Comparison of ENCODE assay signal across 9 cellular contexts in genomic region chr6:26268659-26269402, GRCh38.
DNase-seq lines count a peak whose midpoint lies in the region; ATAC-seq and TF ChIP-seq lines count a peak whose summit lies in the region.
"Had no signal": no experiment of that assay in that cellular context is flagged by ENCODE, and none has a peak within 500 bp of the region (broad histone marks: within the 10 kb centered on the region; RNA-seq: fewer than 3 reads in every experiment).

No MANE protein-coding gene starts in this region.

- H3K9me3 Mint-ChIP-seq in glutamatergic neuron (ENCODE audit: unreplicated experiment) = no peaks in the 10 kb centered on the region

- no peaks in the 10 kb centered on the region for H3K27me3 Mint-ChIP-seq in glutamatergic neuron (ENCODE audit: unreplicated experiment)

- TF ChIP-seq CTCF in glutamatergic neuron (IDR thresholded peaks at IDR 0.05; ENCODE audit: partially characterized antibody, unreplicated experiment) (no peak), GM13976 (IDR thresholded peaks at IDR 0.05; ENCODE audit: borderline replicate concordance, control extremely low read depth, extremely low read depth, insufficient read depth, missing control alignments) (no peak)

- in situ Hi-C loops in Caki2 (cut with HindIII; ENCODE audit: low pct_unique_long_range_greater_than_20kb, low sequenced_read_pairs) = no loop called here
- in situ Hi-C loops in GM13976 (cut with MboI; ENCODE audit: low sequenced_read_pairs, unreplicated experiment) = no loop called here

- no peak overlapping the region for H3K27ac Mint-ChIP-seq in glutamatergic neuron (ENCODE audit: unreplicated experiment)

- DNase-seq in Caki2 (ENCODE audit: low read depth) = peak; percentile 69
- DNase-seq in HT-29 (ENCODE audit: low spot score) = peak; percentile 90
- peak; percentile 64 for DNase-seq in SW480 (ENCODE audit: low spot score)
- DNase-seq in glutamatergic neuron = no peak
- DNase-seq in GM13976 (ENCODE audit: low spot score) = no peak
- DNase-seq: OCI-M1 had no signal

- peak overlapping the region; percentile 18 for H3K4me3 Mint-ChIP-seq in glutamatergic neuron (ENCODE audit: unreplicated experiment)

- ATAC-seq in GM18519 (IDR thresholded peaks at IDR 0.05; ENCODE audit: low FRiP score, unreplicated experiment) (no peak), GM21360 (IDR thresholded peaks at IDR 0.05; ENCODE audit: unreplicated experiment) (no peak), HG03571 (IDR thresholded peaks at IDR 0.05; ENCODE audit: unreplicated experiment) (no peak)

- no peaks in the 10 kb centered on the region for H3K36me3 Mint-ChIP-seq in glutamatergic neuron (ENCODE audit: unreplicated experiment)

- H3K4me1 Mint-ChIP-seq in glutamatergic neuron (ENCODE audit: low read depth, unreplicated experiment) = peaks cover 6% of the 10 kb centered on the region

Comparison
In these comparisons a context has a peak if more than half of its experiments do, and no peak if none do; other contexts are left out.
1. DNase-seq: peak in Caki2 (single experiment), HT-29 (single experiment) and SW480 (single experiment); none in glutamatergic neuron (single experiment) and GM13976 (single experiment).